Comparison of ENCODE assay signal across 8 cellular contexts in genomic region chr1:24415910-24416665, GRCh38. TPM values are rescaled to one million over a fixed set of nuclear protein-coding genes. Genes with fewer than 3 reads are reported as not detected.
DNase-seq lines count a peak whose midpoint lies in the region; ATAC-seq, FAIRE-seq and TF ChIP-seq lines count a peak whose summit lies in the region.

No MANE protein-coding gene starts in this region.

- CTCF ChIA-PET in CD8-positive, alpha-beta T cell (lab: Charles Lee), result interaction anchor here (0.6 to 7.2 kb wide), 49 partner anchors 9 to 474 kb away, joined by 3 to 75 read pairs (median 5); partner anchors contain the start of gene RCAN3
- CTCF ChIA-PET in GM12878 (lab: Yijun Ruan, JAX), result interaction anchor here (0.6 to 5.8 kb wide), 42 partner anchors 8 to 1175 kb away, joined by 3 to 69 read pairs (median 4); no protein-coding TSS in a partner anchor

- POLR2A ChIA-PET in CD8-positive, alpha-beta T cell (lab: Charles Lee), result interaction anchor here (0.6 to 3.8 kb wide), 19 partner anchors 8 to 218 kb away, joined by 3 to 19 read pairs (median 5); partner anchors contain the start of gene RCAN3
- POLR2A ChIA-PET in GM12878 (lab: Charles Lee), result interaction anchor here (0.6 to 0.9 kb wide), 3 partner anchors 12 to 512 kb away, joined by 3 to 6 read pairs (median 3); no protein-coding TSS in a partner anchor

- no peaks in the 10 kb centered on the region for H3K9me2 ChIP-seq in Loucy (replicated peaks; ENCODE audit: low read depth, low read length)

- H3K4me3 ChIP-seq in CD8-positive, alpha-beta T cell (ENCODE audit: low read depth, low read length), result peak overlapping the region; percentile 78
- peak overlapping the region; percentile 85 for H3K4me3 ChIP-seq in Loucy (ENCODE audit: low read length, poor library complexity, severe bottlenecking)
- H3K4me3 ChIP-seq in GM12878, result peak overlapping the region; percentile 80
- H3K4me3 ChIP-seq in suprapubic skin, result peak overlapping the region; percentile 59

- TF ChIP-seq EP300 in GM12878 (IDR thresholded peaks at IDR 0.05; ENCODE audit: borderline replicate concordance in 1 of 2, control insufficient read depth in 1 of 2, low read depth in 2 of 2, low read length in 2 of 2) (no peak), suprapubic skin (IDR thresholded peaks at IDR 0.05) (no peak)

- peaks cover 4% of the 10 kb centered on the region for H4K20me1 ChIP-seq in Loucy (ENCODE audit: insufficient read depth, low read length, poor library complexity, severe bottlenecking)
- H4K20me1 ChIP-seq in GM12878 (ENCODE audit: control insufficient read depth, insufficient read depth), result no peaks in the 10 kb centered on the region

- in situ Hi-C loops in GM12878 (cut with MboI), result no loop called here

- no peak for DNase-seq in CD8-positive, alpha-beta T cell
- DNase-seq in GM12878 (ENCODE audit: low read depth, low spot score), result no peak
- peak; percentile 35 to 48 for DNase-seq in left colon
- DNase-seq in suprapubic skin (ENCODE audit: low spot score in 2 of 2), result no peak
- no peak for DNase-seq in superior temporal gyrus (ENCODE audit: extremely low spot score)
- no peak for DNase-seq in occipital lobe (lab: John Stamatoyannopoulos, UW)

- peak; percentile 4 for ATAC-seq in CD8-positive, alpha-beta T cell
- ATAC-seq in GM19351 (IDR thresholded peaks at IDR 0.05; ENCODE audit: unreplicated experiment) (peak; percentile 2), GM12878 (peak; percentile 18), left colon (peak; percentile 2)

- peaks cover 80% of the 10 kb centered on the region for H3K4me1 Mint-ChIP-seq in CD8-positive, alpha-beta T cell (ENCODE audit: low read depth)

- TF ChIP-seq RAD21 in GM12878 (IDR thresholded peaks at IDR 0.05; ENCODE audit: insufficient read depth, low read depth, low read length), result no peak

- H3F3A ChIP-seq in Loucy (ENCODE audit: low read depth), result no peaks in the 10 kb centered on the region

- under 1% methylated on average over 35 of the region's 35 CpGs for WGBS in GM12878 (ENCODE audit: insufficient coverage, insufficient replicate concordance, low lambda C conversion rate, missing lambda C conversion rate)
- 7% methylated on average over 21 of the region's 35 CpGs for WGBS in suprapubic skin

- peak overlapping the region; percentile 69 for H3K9ac ChIP-seq in Loucy (ENCODE audit: low read depth, low read length, poor library complexity, severe bottlenecking)
- H3K9ac ChIP-seq in GM12878 (ENCODE audit: control insufficient read depth, insufficient read depth, low read length), result peak overlapping the region; percentile 54

- peaks cover 43% of the 10 kb centered on the region for H3K4me1 ChIP-seq in CD8-positive, alpha-beta T cell (ENCODE audit: insufficient read depth, low read length)
- peaks cover 53% of the 10 kb centered on the region for H3K4me1 ChIP-seq in Loucy (ENCODE audit: insufficient read depth, low read length, poor library complexity, severe bottlenecking)
- peaks cover 9% of the 10 kb centered on the region for H3K4me1 ChIP-seq in GM12878 (ENCODE audit: control insufficient read depth, insufficient read depth, low read length)
- H3K4me1 ChIP-seq in suprapubic skin, result peaks cover 60% of the 10 kb centered on the region

- no peak for FAIRE-seq in GM12878 (lab: Jason Lieb, UNC)

- TSS peak; percentile 85 for BruUV-seq in GM12878 (replicated peaks; lab: Mats Ljungman, UMichigan)

- H3K27me3 ChIP-seq in CD8-positive, alpha-beta T cell (ENCODE audit: insufficient read depth, low read length), result no peaks in the 10 kb centered on the region
- H3K27me3 ChIP-seq in Loucy (ENCODE audit: insufficient read depth, low read length, poor library complexity, severe bottlenecking), result no peaks in the 10 kb centered on the region
- H3K27me3 ChIP-seq in GM12878 (replicated peaks in 1 of 2; ENCODE audit: control insufficient read depth in 2 of 2, insufficient read depth in 2 of 2, low read length in 1 of 2), result no peaks in the 10 kb centered on the region
- H3K27me3 ChIP-seq in suprapubic skin, result no peaks in the 10 kb centered on the region

- TF ChIP-seq CTCF in CD8-positive, alpha-beta T cell (IDR thresholded peaks at IDR 0.05), result no peak
- TF ChIP-seq CTCF in Loucy (conservative IDR thresholded peaks at IDR 0.05; ENCODE audit: low read length) (no peak), GM12878 (IDR thresholded peaks at IDR 0.05 in 2 of 3, conservative IDR thresholded peaks at IDR 0.05 in 1 of 3; ENCODE audit: control insufficient read depth in 2 of 3, extremely low read depth in 1 of 3, insufficient read depth in 1 of 3, low read depth in 3 of 3, low read length in 3 of 3) (no peak), suprapubic skin (IDR thresholded peaks at IDR 0.05) (no peak)

- H3K27ac Mint-ChIP-seq in CD8-positive, alpha-beta T cell, result peak overlapping the region; percentile 93

- peak overlapping the region; percentile 64 for H3K27ac ChIP-seq in CD8-positive, alpha-beta T cell (ENCODE audit: low read depth, low read length)
- H3K27ac ChIP-seq in GM12878 (ENCODE audit: control insufficient read depth, insufficient read depth) (0 out of 2 replicates have a peak overlapping the region, but pooled peaks have one; percentile 0), suprapubic skin (peak overlapping the region; percentile 73)

- H3K4me3 Mint-ChIP-seq in CD8-positive, alpha-beta T cell, result peak overlapping the region; percentile 97

- H3K9me3 ChIP-seq in CD8-positive, alpha-beta T cell (ENCODE audit: low read length), result no peaks in the 10 kb centered on the region
- H3K9me3 ChIP-seq in Loucy (ENCODE audit: insufficient read depth, low read depth, low read length) (no peaks in the 10 kb centered on the region), GM12878 (replicated peaks; ENCODE audit: control insufficient read depth, insufficient read depth, low read length) (no peaks in the 10 kb centered on the region), suprapubic skin (no peaks in the 10 kb centered on the region)

- SMC1A ChIA-PET in GM12878 (lab: Charles Lee; ENCODE audit: uncharacterized antibody, unreplicated experiment), result interaction anchor here (0.8 to 9.8 kb wide), 16 partner anchors 9 to 419 kb away, joined by 3 to 63 read pairs (median 4); no protein-coding TSS in a partner anchor

- H3K27me3 Mint-ChIP-seq in CD8-positive, alpha-beta T cell (ENCODE audit: low read depth), result no peaks in the 10 kb centered on the region

- RAD21 ChIA-PET in GM12878 (lab: Charles Lee; ENCODE audit: unreplicated experiment), result interaction anchor here (0.5 to 2.8 kb wide), 24 partner anchors 9 to 448 kb away, joined by 3 to 28 read pairs (median 4); partner anchors contain the start of gene CLIC4

- H2AFZ ChIP-seq in Loucy (ENCODE audit: low read length) (peak overlapping the region; percentile 82), GM12878 (ENCODE audit: control insufficient read depth, low read depth, low read length) (peak overlapping the region; percentile 87)

- TF ChIP-seq POLR2A in GM12878 (IDR thresholded peaks at IDR 0.05; ENCODE audit: low read depth, low read length) (no peak), suprapubic skin (IDR thresholded peaks at IDR 0.05) (no peak)

- H3K79me2 ChIP-seq in Loucy (ENCODE audit: insufficient read depth, low read length) (peaks cover 28% of the 10 kb centered on the region), GM12878 (ENCODE audit: control insufficient read depth, insufficient read depth, low read length) (no peaks in the 10 kb centered on the region)

- H3K36me3 Mint-ChIP-seq in CD8-positive, alpha-beta T cell, result peaks cover 40% of the 10 kb centered on the region

- peaks cover 5% of the 10 kb centered on the region for H3K36me3 ChIP-seq in CD8-positive, alpha-beta T cell (ENCODE audit: insufficient read depth, low read length)
- H3K36me3 ChIP-seq in Loucy (ENCODE audit: insufficient read depth, low read length), result no peaks in the 10 kb centered on the region
- H3K36me3 ChIP-seq in GM12878 (ENCODE audit: control insufficient read depth in 2 of 2, insufficient read depth in 2 of 2, low read length in 1 of 2), result peaks cover 0 to 5% of the 10 kb centered on the region in 2 experiments; a peak in 2 of 4 replicates
- H3K36me3 ChIP-seq in suprapubic skin, result peaks cover 9% of the 10 kb centered on the region

- intact Hi-C loops in CD8-positive, alpha-beta T cell (cut with DNase I, micrococcal nuclease), result loop anchor here (1.0 to 5.0 kb wide), 9 partner anchors 24 to 436 kb away; partner anchors contain the start of genes RCAN3 (in 2 of the 2), SRRM1 (in 2 of the 2) and SRSF10 (in 1 of the 2)
- intact Hi-C loops in GM12878 (cut with micrococcal nuclease; ENCODE audit: unreplicated experiment) (loop anchor here (2.0 to 5.0 kb wide), 3 partner anchors 111 to 219 kb away; no protein-coding TSS in a partner anchor), left colon (cut with DNase I, micrococcal nuclease) (no loop called here)

- H3K4me2 ChIP-seq in Loucy (ENCODE audit: low read depth, low read length, poor library complexity, severe bottlenecking) (peak overlapping the region; percentile 93), GM12878 (ENCODE audit: control insufficient read depth, insufficient read depth) (peak overlapping the region; percentile 94)

- H3K9me3 Mint-ChIP-seq in CD8-positive, alpha-beta T cell, result no peaks in the 10 kb centered on the region

RNA-seq across cellular contexts. Expression of gene NIPAL3, which starts 0.5 kb away (rescaled TPM):
- total RNA-seq in CD8-positive, alpha-beta T cell, result 10 to 100 TPM; 22.3 to 22.7 TPM
- 42.4 and 44.7 TPM in 2 replicates for total RNA-seq in GM12878 (2013; cell fraction: nucleolus; rRNA removed)
- total RNA-seq in GM12878 (2014; rRNA removed), result 4.7 and 6.0 TPM in 2 replicates
- total RNA-seq in GM12878 (2014; rRNA removed; fragmentation: Illumina TruSeq; extraction: Trizol), result 3.1 and 3.6 TPM in 2 replicates
- total RNA-seq in GM12878 (2021), result 5.7 and 6.2 TPM in 2 replicates
- 7.6 TPM for polyA plus RNA-seq in GM12878 (2011; ENCODE audit: low read depth)
- 6.6 and 8.9 TPM in 2 replicates for polyA plus RNA-seq in GM12878 (2011; rRNA removed)
- 9.9 TPM in 2 replicates for polyA plus RNA-seq in GM12878 (2011; cell fraction: cytosol; rRNA removed)
- 6.8 and 8.5 TPM in 2 replicates for polyA plus RNA-seq in GM12878 (2011; cell fraction: nucleus; rRNA removed)
- polyA plus RNA-seq in GM12878 (2012), result 8.9 and 10.2 TPM in 2 replicates
- polyA plus RNA-seq in GM12878 (2014; fragmentation: Illumina TruSeq; extraction: Trizol), result 3.4 and 3.7 TPM in 2 replicates
- 1 to 10 TPM; 2.1 TPM for polyA plus RNA-seq in GM12878 (2014; fragmentation: Nextera tagmentation; extraction: Ambion mirVana)
- 3.5 and 3.7 TPM in 2 replicates for polyA plus RNA-seq in GM12878 (2014; rRNA removed)
- 1 to 10 TPM; 8.8 to 9.4 TPM for polyA plus RNA-seq in GM12878 (2016; fragmentation: Nextera tagmentation; extraction: Ambion mirVana)
- 17.8 and 20.5 TPM in 2 replicates for polyA minus RNA-seq in GM12878 (2011; rRNA and poly(A)+ RNA removed)
- polyA minus RNA-seq in GM12878 (2011; cell fraction: cytosol; rRNA and poly(A)+ RNA removed), result 2.0 and 2.9 TPM in 2 replicates
- 6.5 and 10.4 TPM in 2 replicates for polyA minus RNA-seq in GM12878 (2011; cell fraction: nucleus; rRNA and poly(A)+ RNA removed)
- total RNA-seq in left colon, result 10 to 100 TPM; 33.9 to 48.2 TPM
- total RNA-seq in suprapubic skin, result 10 to 100 TPM; 42.4 to 75.4 (median 64.6) TPM
- 7.0 TPM for total RNA-seq in occipital lobe

RNA-seq across cellular contexts. Expression of gene STPG1, which starts 2.5 kb away (rescaled TPM):
- 1 to 10 TPM; 2.0 to 2.4 TPM for total RNA-seq in CD8-positive, alpha-beta T cell
- 1.2 and 1.7 TPM in 2 replicates for total RNA-seq in GM12878 (2013; cell fraction: nucleolus; rRNA removed)
- total RNA-seq in GM12878 (2014; rRNA removed), result 0.05 and 0.28 TPM in 2 replicates
- 0.22 and 0.69 TPM in 2 replicates for total RNA-seq in GM12878 (2014; rRNA removed; fragmentation: Illumina TruSeq; extraction: Trizol)
- 0.13 and 0.36 TPM in 2 replicates for total RNA-seq in GM12878 (2021)
- polyA plus RNA-seq in GM12878 (2011; ENCODE audit: low read depth), result 2.6 TPM
- 1.6 TPM in 2 replicates for polyA plus RNA-seq in GM12878 (2011; rRNA removed)
- 0.70 and 0.78 TPM in 2 replicates for polyA plus RNA-seq in GM12878 (2011; cell fraction: cytosol; rRNA removed)
- polyA plus RNA-seq in GM12878 (2011; cell fraction: nucleus; rRNA removed), result 0.52 and 1.3 TPM in 2 replicates
- polyA plus RNA-seq in GM12878 (2012), result 2.1 and 2.6 TPM in 2 replicates
- polyA plus RNA-seq in GM12878 (2014; fragmentation: Illumina TruSeq; extraction: Trizol), result 0.17 and 0.71 TPM in 2 replicates
- polyA plus RNA-seq in GM12878 (2014; fragmentation: Nextera tagmentation; extraction: Ambion mirVana), result under 1 TPM; 0.35 to 0.76 TPM
- polyA plus RNA-seq in GM12878 (2014; rRNA removed), result 0.29 and 0.81 TPM in 2 replicates
- 1 to 10 TPM; 1.5 to 2.6 TPM for polyA plus RNA-seq in GM12878 (2016; fragmentation: Nextera tagmentation; extraction: Ambion mirVana)
- 0.46 and 1.9 TPM in 2 replicates for polyA minus RNA-seq in GM12878 (2011; rRNA and poly(A)+ RNA removed)
- 1.2 TPM in 1 of 2 replicates, not detected in the other for polyA minus RNA-seq in GM12878 (2011; cell fraction: cytosol; rRNA and poly(A)+ RNA removed)
- 1.1 and 1.7 TPM in 2 replicates for polyA minus RNA-seq in GM12878 (2011; cell fraction: nucleus; rRNA and poly(A)+ RNA removed)
- total RNA-seq in left colon, result 10 to 100 TPM; 17.6 to 24.7 TPM
- total RNA-seq in suprapubic skin, result 1 to 10 TPM; 7.2 to 8.5 (median 7.8) TPM
- total RNA-seq in occipital lobe, result 1.9 TPM

Comparison
In these comparisons a context has a peak if more than half of its experiments do, and no peak if none do; other contexts are left out.
1. DNase-seq: peak in left colon (2 of 2); none in CD8-positive, alpha-beta T cell (0 of 7), GM12878 (single experiment), suprapubic skin (0 of 2), superior temporal gyrus (single experiment) and occipital lobe (single experiment).
2. H3K27ac ChIP-seq: peak in every context shown above with its lines; median percentile 73 in suprapubic skin; 64 in CD8-positive, alpha-beta T cell; 0 in GM12878.
3. intact Hi-C loops: an anchor here in CD8-positive, alpha-beta T cell (1.0 to 5.0 kb wide) and GM12878 (2.0 to 5.0 kb wide); none called in left colon.
4. Peak in every context shown above with its lines, with median percentiles within 50 percentile points of each other: ATAC-seq and H3K4me3 ChIP-seq.